Comparison of ENCODE assay signal across 13 cellular contexts in genomic region chr10:62545667-62546066, GRCh38.
DNase-seq lines count a peak whose midpoint lies in the region; TF ChIP-seq lines count a peak whose summit lies in the region.
"Had no signal": no experiment of that assay in that cellular context is flagged by ENCODE, and none has a peak within 500 bp of the region (broad histone marks: within the 10 kb centered on the region; RNA-seq: fewer than 3 reads in every experiment).

No MANE protein-coding gene starts in this region.

- no peaks in the 10 kb centered on the region for H3K27me3 Mint-ChIP-seq in activated CD4-positive, alpha-beta memory T cell treated with anti-CD3 and anti-CD28 coated beads for 36 hours

- DNase-seq in Daoy (ENCODE audit: low read depth) (peak; percentile 11), OCI-LY7 (ENCODE audit: low spot score) (no peak), fibroblast of the aortic adventitia (ENCODE audit: low read depth) (peak; percentile 88), skeletal muscle cell (ENCODE audit: low read depth) (peak; percentile 77), NCI-H510A (lab: John Stamatoyannopoulos, UW) (no peak), amniotic stem cell (lab: John Stamatoyannopoulos, UW) (no peak), NCI-H748 (lab: John Stamatoyannopoulos, UW; ENCODE audit: unreplicated experiment) (no peak)
- no peak for DNase-seq in activated CD4-positive, alpha-beta memory T cell treated with anti-CD3 and anti-CD28 coated beads for 36 hours
- DNase-seq: cerebellar nuclear complex, SHP77 had no signal

- no peaks in the 10 kb centered on the region for H3K4me1 Mint-ChIP-seq in activated CD4-positive, alpha-beta memory T cell treated with anti-CD3 and anti-CD28 coated beads for 36 hours (ENCODE audit: low read depth)
- H3K4me1 Mint-ChIP-seq: activated T-helper 17 cell treated with anti-CD3 and anti-CD28 coated beads, Interleukin-2, amount 50 U/mL, for 72 hours had no signal

- H3K9me2 ChIP-seq in OCI-LY7 (ENCODE audit: insufficient read depth, low read length), result no peaks in the 10 kb centered on the region

- H2AFZ ChIP-seq in OCI-LY7 (ENCODE audit: low read length), result 0 out of 2 replicates have a peak overlapping the region, but pooled peaks have one; percentile 4

- POLR2A ChIA-PET in OCI-LY7 (lab: Charles Lee), result interaction anchor here (1.7 kb wide), 1 partner anchor 24 kb away, joined by 5 read pairs; no protein-coding TSS in a partner anchor
- POLR2A ChIA-PET in activated CD4-positive, alpha-beta memory T cell treated with anti-CD3 and anti-CD28 coated beads for 36 hours (lab: Charles Lee), result no interaction called here

- intact Hi-C loops in OCI-LY7 (cut with micrococcal nuclease; ENCODE audit: unreplicated experiment), result no loop called here
- intact Hi-C loops in activated CD4-positive, alpha-beta memory T cell treated with anti-CD3 and anti-CD28 coated beads for 36 hours (cut with micrococcal nuclease), result no loop called here

- peaks cover 3% of the 10 kb centered on the region for H3K4me1 ChIP-seq in OCI-LY7 (ENCODE audit: insufficient read depth, low read length, poor library complexity, severe bottlenecking)

- no peaks in the 10 kb centered on the region for H3K36me3 Mint-ChIP-seq in activated CD4-positive, alpha-beta memory T cell treated with anti-CD3 and anti-CD28 coated beads for 36 hours

- no peak overlapping the region for H3K4me3 Mint-ChIP-seq in activated CD4-positive, alpha-beta memory T cell treated with anti-CD3 and anti-CD28 coated beads for 36 hours
- H3K4me3 Mint-ChIP-seq: activated T-helper 17 cell treated with anti-CD3 and anti-CD28 coated beads, Interleukin-2, amount 50 U/mL, for 72 hours had no signal

- no peak overlapping the region for H3K4me2 ChIP-seq in OCI-LY7 (ENCODE audit: low read length)
- H3K4me2 ChIP-seq: KMS-11 had no signal

- BruUV-seq in OCI-LY7 (replicated peaks; lab: Mats Ljungman, UMichigan), result no TSS peak

- TF ChIP-seq CTCF in OCI-LY7 (conservative IDR thresholded peaks at IDR 0.05; ENCODE audit: low read length) (no peak), fibroblast of the aortic adventitia (IDR thresholded peaks at IDR 0.05; ENCODE audit: insufficient read depth, low read length) (no peak)

- no peak overlapping the region for H3K4me3 ChIP-seq in OCI-LY7 (ENCODE audit: low read depth, low read length, poor library complexity, severe bottlenecking)
- no peak overlapping the region for H3K4me3 ChIP-seq in fibroblast of the aortic adventitia (ENCODE audit: low read depth, low read length)
- no peak overlapping the region for H3K4me3 ChIP-seq in skeletal muscle cell (ENCODE audit: low read depth, low read length)
- H3K4me3 ChIP-seq: upper lobe of left lung had no signal

- no peaks in the 10 kb centered on the region; the same call in 1 of the 2 replicates for H3K36me3 ChIP-seq in OCI-LY7 (ENCODE audit: insufficient read depth, low read length)
- H3K36me3 ChIP-seq: upper lobe of left lung had no signal

- no peak overlapping the region for H3K27ac Mint-ChIP-seq in activated CD4-positive, alpha-beta memory T cell treated with anti-CD3 and anti-CD28 coated beads for 36 hours
- H3K27ac Mint-ChIP-seq: activated T-helper 17 cell treated with anti-CD3 and anti-CD28 coated beads, Interleukin-2, amount 50 U/mL, for 72 hours had no signal

- CTCF ChIA-PET in OCI-LY7 (lab: Charles Lee; ENCODE audit: unreplicated experiment), result no interaction called here
- CTCF ChIA-PET in activated CD4-positive, alpha-beta memory T cell treated with anti-CD3 and anti-CD28 coated beads for 36 hours (lab: Charles Lee), result interaction anchor here (2.0 kb wide), 1 partner anchor 9 kb away, joined by 7 read pairs; no protein-coding TSS in a partner anchor

- H3K9me3 ChIP-seq in OCI-LY7 (ENCODE audit: low read length), result no peaks in the 10 kb centered on the region
- H3K9me3 ChIP-seq: upper lobe of left lung had no signal

- H3K27ac ChIP-seq in OCI-LY7 (ENCODE audit: low read depth, low read length, poor library complexity, severe bottlenecking), result no peak overlapping the region
- H3K27ac ChIP-seq: KMS-11 had no signal

- H3K9me3 Mint-ChIP-seq in activated CD4-positive, alpha-beta memory T cell treated with anti-CD3 and anti-CD28 coated beads for 36 hours, result no peaks in the 10 kb centered on the region
- H3K9me3 Mint-ChIP-seq: activated T-helper 17 cell treated with anti-CD3 and anti-CD28 coated beads, Interleukin-2, amount 50 U/mL, for 72 hours had no signal

- H3K79me2 ChIP-seq in OCI-LY7 (ENCODE audit: insufficient read depth, low read depth, low read length), result no peaks in the 10 kb centered on the region

- H4K20me1 ChIP-seq in OCI-LY7 (ENCODE audit: insufficient read depth, low read length), result no peaks in the 10 kb centered on the region

Comparison
In these comparisons a context has a peak if more than half of its experiments do, and no peak if none do; other contexts are left out.
1. DNase-seq: peak in Daoy (single experiment), fibroblast of the aortic adventitia (single experiment) and skeletal muscle cell (single experiment); none in OCI-LY7 (single experiment), NCI-H510A (single experiment), activated CD4-positive, alpha-beta memory T cell treated with anti-CD3 and anti-CD28 coated beads for 36 hours (single experiment), amniotic stem cell (single experiment) and NCI-H748 (single experiment).